Comparison of ENCODE assay signal across 8 cellular contexts in the genomic region with DNA sequence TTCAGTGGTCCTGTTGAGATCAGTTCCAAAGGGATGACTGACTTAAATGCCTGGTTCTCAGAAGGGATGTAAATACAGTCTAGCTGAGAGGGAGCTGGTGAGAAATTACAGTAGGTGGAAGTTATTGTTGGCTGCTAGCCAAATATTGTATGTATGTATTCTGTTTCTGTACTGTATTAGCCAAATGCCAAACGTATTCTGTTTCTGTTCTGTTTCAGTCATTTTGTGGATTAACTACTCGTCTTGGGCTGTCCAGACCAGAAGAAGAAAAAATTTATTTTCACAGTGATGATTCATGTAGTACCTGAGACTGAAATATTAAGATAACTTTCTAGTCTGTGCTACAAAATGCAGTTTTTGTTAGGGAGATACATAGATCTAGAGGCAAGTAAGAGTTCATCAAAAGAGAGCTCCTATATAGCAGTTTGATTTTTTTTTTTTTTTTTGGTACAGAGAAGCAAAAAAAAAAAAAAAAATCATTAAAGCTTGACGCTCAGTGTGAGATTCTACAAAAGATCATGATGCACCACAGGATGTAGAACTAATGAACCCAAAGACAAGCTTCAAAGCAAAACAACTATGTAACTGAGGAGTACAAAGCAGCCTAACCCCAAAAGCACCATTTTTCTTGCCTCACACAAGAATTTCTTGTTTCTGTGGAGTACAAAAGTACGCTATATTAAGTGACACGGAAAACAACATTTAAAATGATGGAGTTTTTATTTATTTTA. TPM values are rescaled to one million over a fixed set of nuclear protein-coding genes. Genes with fewer than 3 reads are reported as not detected.
DNase-seq lines count a peak whose midpoint lies in the region; ATAC-seq lines count a peak whose summit lies in the region.

No MANE protein-coding gene starts in this region.

- DNase-seq in dermis microvascular lymphatic vessel endothelial cell (ENCODE audit: low read depth in 2 of 2) (peak; percentile 47 to 95), DMS153 treated with DMSO at 0.1 percent for 48 hours (lab: John Stamatoyannopoulos, UW; ENCODE audit: unreplicated experiment) (no peak), T-helper 9 cell (no peak), amygdala (lab: John Stamatoyannopoulos, UW) (no peak), KBM-7 (no peak)

- in situ Hi-C loops in KBM-7 (cut with MboI; ENCODE audit: low pct_unique_long_range_greater_than_20kb, low sequenced_read_pairs), result no loop called here

- ATAC-seq in GM18508 (IDR thresholded peaks at IDR 0.05; ENCODE audit: insufficient read depth, unreplicated experiment) (peak; percentile 41), GM21423 (IDR thresholded peaks at IDR 0.05; ENCODE audit: unreplicated experiment) (peak; percentile 47), HG03469 (IDR thresholded peaks at IDR 0.05; ENCODE audit: unreplicated experiment) (peak; percentile 49)

RNA-seq across cellular contexts. Expression of gene CASP6, which starts 54.8 kb away (rescaled TPM):
- total RNA-seq in dermis microvascular lymphatic vessel endothelial cell, result 45.3 and 47.9 TPM in 2 replicates

Comparison
In these comparisons a context has a peak if more than half of its experiments do, and no peak if none do; other contexts are left out.
1. DNase-seq: peak in dermis microvascular lymphatic vessel endothelial cell (2 of 2); none in DMS153 treated with DMSO at 0.1 percent for 48 hours (single experiment), T-helper 9 cell (single experiment), amygdala (0 of 56) and KBM-7 (single experiment).
2. Peak in every context shown above with its lines, with median percentiles within 50 percentile points of each other: ATAC-seq.